In genomic region chr9:115425614-115426013, GRCh38 we compare ENCODE assay signal across 23 cellular contexts.
DNase-seq lines count a peak whose midpoint lies in the region; ATAC-seq and TF ChIP-seq lines count a peak whose summit lies in the region.
"Had no signal": no experiment of that assay in that cellular context is flagged by ENCODE, and none has a peak within 500 bp of the region (broad histone marks: within the 10 kb centered on the region; RNA-seq: fewer than 3 reads in every experiment).

No MANE protein-coding gene starts in this region.

- H3K36me3 ChIP-seq in endodermal cell (ENCODE audit: control insufficient read depth, insufficient read depth, low read length) (no peaks in the 10 kb centered on the region), mucosa of descending colon (ENCODE audit: low read depth) (no peaks in the 10 kb centered on the region), aorta (ENCODE audit: control insufficient read depth in 1 of 2, insufficient read depth in 2 of 2, low read length in 1 of 2) (no peaks in the 10 kb centered on the region)
- H3K36me3 ChIP-seq: BE2C, BLaER1 had no signal

- no peak overlapping the region for H3K4me3 Mint-ChIP-seq in endodermal cell
- H3K4me3 Mint-ChIP-seq in natural killer cell = no peak overlapping the region
- H3K4me3 Mint-ChIP-seq: CD14-positive monocyte; CD4-positive, alpha-beta memory T cell; CD4-positive, CD25-positive, alpha-beta regulatory T cell; CD8-positive, alpha-beta memory T cell had no signal

- no peak for DNase-seq in endodermal cell
- DNase-seq in mucosa of descending colon = peak in 1 of 3 donors; percentile 37
- DNase-seq in aorta = no peak
- no peak for DNase-seq in natural killer cell
- DNase-seq in KG1 (lab: John Stamatoyannopoulos, UW) = no peak
- DNase-seq: 8988T; ACHN; BE2C; C1 segment of cervical spinal cord; CD4-positive, alpha-beta memory T cell; CD4-positive, CD25-positive, alpha-beta regulatory T cell; CD8-positive, alpha-beta memory T cell; COR-L47; DMS 273 treated with DMSO at 0.1 percent for 48 hours; DMS153; DMS53; DMS79; DND-41; EL; GDM1 had no signal

- H3K36me3 Mint-ChIP-seq in endodermal cell (ENCODE audit: low read depth) = peaks cover 45% of the 10 kb centered on the region
- H3K36me3 Mint-ChIP-seq in natural killer cell = no peaks in the 10 kb centered on the region
- H3K36me3 Mint-ChIP-seq: CD14-positive monocyte; CD4-positive, CD25-positive, alpha-beta regulatory T cell had no signal

- intact Hi-C loops in mucosa of descending colon (cut with DNase I, micrococcal nuclease) = no loop called here
- intact Hi-C loops in aorta (cut with DNase I) = loop anchor here in 1 of 2 donors (10.0 kb wide), 1 partner anchor 91 kb away; no protein-coding TSS in a partner anchor
- intact Hi-C loops in natural killer cell (cut with micrococcal nuclease) = no loop called here

- no peaks in the 10 kb centered on the region for H3K4me1 Mint-ChIP-seq in endodermal cell
- no peaks in the 10 kb centered on the region for H3K4me1 Mint-ChIP-seq in natural killer cell
- H3K4me1 Mint-ChIP-seq: CD14-positive monocyte; CD4-positive, alpha-beta memory T cell; CD4-positive, CD25-positive, alpha-beta regulatory T cell; CD8-positive, alpha-beta memory T cell had no signal

- H3K9me3 Mint-ChIP-seq in endodermal cell (peaks cover 77% of the 10 kb centered on the region), natural killer cell (peaks cover 7 to 11% of the 10 kb centered on the region in 2 donors)

- H3K9me3 ChIP-seq in endodermal cell (ENCODE audit: control insufficient read depth, low read length) = peaks cover 64% of the 10 kb centered on the region
- peaks cover 11% of the 10 kb centered on the region for H3K9me3 ChIP-seq in mucosa of descending colon
- no peaks in the 10 kb centered on the region for H3K9me3 ChIP-seq in aorta (ENCODE audit: control insufficient read depth, low read length)
- H3K9me3 ChIP-seq: BE2C had no signal

- no peak overlapping the region for H3K9ac ChIP-seq in endodermal cell (ENCODE audit: extremely low read depth, low read length, poor library complexity, severe bottlenecking)
- H3K9ac ChIP-seq: BLaER1 had no signal

- H3K27me3 ChIP-seq in endodermal cell (ENCODE audit: control insufficient read depth, insufficient read depth, low read length, poor library complexity, severe bottlenecking) (no peaks in the 10 kb centered on the region), aorta (ENCODE audit: control insufficient read depth in 1 of 2, insufficient read depth in 2 of 2, low read length in 1 of 2) (no peaks in the 10 kb centered on the region)
- H3K27me3 ChIP-seq: BE2C, BLaER1 had no signal

- H3K27ac ChIP-seq in endodermal cell (ENCODE audit: low read depth, low read length) = no peak overlapping the region
- no peak overlapping the region for H3K27ac ChIP-seq in aorta (ENCODE audit: low read depth in 1 of 2, low read length in 2 of 2)
- H3K27ac ChIP-seq: BLaER1 had no signal

- H3K4me3 ChIP-seq in endodermal cell (ENCODE audit: low read length) (peak overlapping the region; percentile 66), mucosa of descending colon (no peak overlapping the region), aorta (ENCODE audit: low read length in 2 of 2) (no peak overlapping the region)
- H3K4me3 ChIP-seq: BLaER1, GM12878 had no signal

- TF ChIP-seq CTCF in endodermal cell (conservative IDR thresholded peaks at IDR 0.05) (no peak), mucosa of descending colon (IDR thresholded peaks at IDR 0.05) (no peak), natural killer cell (IDR thresholded peaks at IDR 0.05) (no peak)

- no peaks in the 10 kb centered on the region for H3K4me1 ChIP-seq in endodermal cell (ENCODE audit: control insufficient read depth, insufficient read depth, low read length)
- peaks cover 4% of the 10 kb centered on the region for H3K4me1 ChIP-seq in mucosa of descending colon (ENCODE audit: low read depth)
- no peaks in the 10 kb centered on the region for H3K4me1 ChIP-seq in aorta (ENCODE audit: control insufficient read depth in 1 of 2, insufficient read depth in 2 of 2, low read length in 2 of 2)
- H3K4me1 ChIP-seq: BE2C, BLaER1 had no signal

- H3K27ac Mint-ChIP-seq in endodermal cell = no peak overlapping the region
- no peak overlapping the region for H3K27ac Mint-ChIP-seq in natural killer cell
- H3K27ac Mint-ChIP-seq: CD14-positive monocyte; CD4-positive, alpha-beta memory T cell; CD4-positive, CD25-positive, alpha-beta regulatory T cell; CD8-positive, alpha-beta memory T cell had no signal

- H3K27me3 Mint-ChIP-seq in endodermal cell (ENCODE audit: insufficient read depth) = no peaks in the 10 kb centered on the region
- H3K27me3 Mint-ChIP-seq in natural killer cell (ENCODE audit: low read depth in 2 of 2) = no peaks in the 10 kb centered on the region
- H3K27me3 Mint-ChIP-seq: CD4-positive, alpha-beta memory T cell; CD4-positive, CD25-positive, alpha-beta regulatory T cell had no signal

- ATAC-seq in mucosa of descending colon = peak; percentile 26
- ATAC-seq in aorta (ENCODE audit: low FRiP score) = no peak
- no peak for ATAC-seq in natural killer cell
- ATAC-seq: GM12878 had no signal
